8 cellular contexts compared by ENCODE assay signal in genomic region chr5:32329395-32329834, GRCh38.
DNase-seq lines count a peak whose midpoint lies in the region; ATAC-seq and TF ChIP-seq lines count a peak whose summit lies in the region.

No MANE protein-coding gene starts in this region.

- peak; percentile 89 for DNase-seq in GM03348 (ENCODE audit: low spot score)
- peak; percentile 64 for DNase-seq in LNCaP clone FGC (ENCODE audit: low read depth)
- DNase-seq in T-helper 2 cell = peak in 3 of 5 experiments; percentile 8 to 63 (median 24)
- peak; percentile 67 for DNase-seq in astrocyte of the spinal cord (ENCODE audit: low read depth, low spot score)
- DNase-seq in iPS DF 19.7 (ENCODE audit: low read depth, low spot score) = peak; percentile 40
- DNase-seq in stimulated activated CD4-positive, alpha-beta T cell treated with anti-CD3 and anti-CD28 coated beads, Interleukin-15, amount 100 ng/mL, for 24 hours = peak; percentile 68
- DNase-seq in NCI-H1105 treated with DMSO at 0.1 percent for 48 hours (lab: John Stamatoyannopoulos, UW) = no peak

- H3K4me3 ChIP-seq in LNCaP clone FGC (ENCODE audit: low read depth, low read length) = no peak overlapping the region
- no peak overlapping the region for H3K4me3 ChIP-seq in astrocyte of the spinal cord (ENCODE audit: low read depth, low read length)

- in situ Hi-C loops in astrocyte of the spinal cord (cut with HindIII; ENCODE audit: low sequenced_read_pairs) = no loop called here

- TF ChIP-seq CTCF in LNCaP clone FGC (IDR thresholded peaks at IDR 0.05; ENCODE audit: control insufficient read depth, extremely low read depth, insufficient read depth) (peak; percentile 90), astrocyte of the spinal cord (IDR thresholded peaks at IDR 0.05; ENCODE audit: low read depth, low read length) (peak; percentile 78)

- ATAC-seq in GM21737 (IDR thresholded peaks at IDR 0.05; ENCODE audit: unreplicated experiment) = peak; percentile 85
